Comparison of ENCODE assay signal across 10 cellular contexts in the genomic region with DNA sequence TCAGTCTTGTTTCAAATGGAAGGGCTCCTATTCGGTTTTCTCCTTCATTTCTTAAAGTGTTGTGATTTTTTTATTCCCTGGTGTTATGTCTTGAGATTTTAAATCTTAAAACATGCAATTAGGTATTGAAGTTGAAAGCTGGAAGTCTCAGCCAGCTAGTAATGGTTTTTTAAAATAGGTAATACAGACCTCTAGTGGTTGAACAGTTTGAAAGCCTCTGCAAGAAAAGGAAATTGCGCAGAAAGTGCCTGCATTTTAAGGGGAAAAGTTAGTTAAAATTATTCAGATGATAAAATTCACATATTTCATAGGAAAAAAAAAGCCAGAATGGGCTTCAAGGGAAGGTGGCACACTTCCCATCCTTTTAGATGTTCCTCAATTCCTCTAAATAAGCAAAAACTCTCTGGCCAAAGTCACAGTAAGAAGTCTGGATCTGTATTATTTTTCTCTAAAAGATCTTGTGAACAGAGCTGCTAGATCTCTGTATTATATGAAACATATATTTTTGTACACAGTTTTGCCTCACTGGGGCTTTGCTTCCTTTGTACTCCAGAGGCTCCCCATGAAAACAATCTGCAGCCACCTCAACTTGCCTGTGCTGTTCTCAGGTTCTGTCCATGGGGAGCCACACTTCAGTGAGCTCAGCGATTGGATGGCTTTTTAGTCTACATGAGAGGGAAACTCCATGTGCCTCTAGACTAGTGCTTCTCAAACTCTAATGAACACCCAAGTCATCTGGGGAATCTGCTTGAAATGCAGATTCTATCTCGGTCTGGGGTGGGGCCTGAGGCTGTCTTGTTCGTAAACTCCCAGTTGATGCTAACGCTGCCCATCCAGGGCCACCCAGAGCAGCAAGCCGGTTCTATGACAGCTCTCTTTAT. TPM values are rescaled to one million over a fixed set of nuclear protein-coding genes. Genes with fewer than 3 reads are reported as not detected.
DNase-seq lines count a peak whose midpoint lies in the region; ATAC-seq and TF ChIP-seq lines count a peak whose summit lies in the region.
"Had no signal": no experiment of that assay in that cellular context is flagged by ENCODE, and none has a peak within 500 bp of the region (broad histone marks: within the 10 kb centered on the region; RNA-seq: fewer than 3 reads in every experiment).

No MANE protein-coding gene starts in this region.

- no peak for TF ChIP-seq POLR2A in heart left ventricle (IDR thresholded peaks at IDR 0.05)

- intact Hi-C loops in heart left ventricle (cut with DNase I) (loop anchor here in 5 of 10 donors (2.0 to 10.0 kb wide), 4 partner anchors 334 to 342 kb away; no protein-coding TSS in a partner anchor), right cardiac atrium (cut with DNase I) (loop anchor here in 3 of 4 donors (10.0 kb wide), 1 partner anchor 334 kb away; no protein-coding TSS in a partner anchor), upper lobe of right lung (cut with DNase I) (no loop called here)

- H3K36me3 Mint-ChIP-seq in activated CD4-positive, alpha-beta memory T cell treated with anti-CD3 and anti-CD28 coated beads, Interleukin-2, amount 10 ng/mL, durations not matched to agents 7 days and 5 days (ENCODE audit: low read depth) = no peaks in the 10 kb centered on the region

- H3K9me3 ChIP-seq in heart left ventricle (no peaks in the 10 kb centered on the region), right cardiac atrium (ENCODE audit: control insufficient read depth, low read length) (no peaks in the 10 kb centered on the region), upper lobe of right lung (no peaks in the 10 kb centered on the region)

- H3K27ac ChIP-seq in heart left ventricle (no peak overlapping the region), right cardiac atrium (ENCODE audit: low read length) (no peak overlapping the region), upper lobe of right lung (no peak overlapping the region)

- TF ChIP-seq CTCF in heart left ventricle (IDR thresholded peaks at IDR 0.05) (peak in 10 of 12 donors; percentile 19 to 54 (median 36)), fibroblast of the aortic adventitia (IDR thresholded peaks at IDR 0.05; ENCODE audit: insufficient read depth, low read length) (peak; percentile 62), upper lobe of right lung (IDR thresholded peaks at IDR 0.05) (peak; percentile 28)

- 54 to 60% (median 57%) methylated on average over 7 of the region's 7 CpGs for WGBS in heart left ventricle, 4 donors
- 65% methylated on average over 7 of the region's 7 CpGs for WGBS in right cardiac atrium

- H3K4me3 ChIP-seq in heart left ventricle (no peak overlapping the region), right cardiac atrium (ENCODE audit: low read length) (no peak overlapping the region), fibroblast of the aortic adventitia (ENCODE audit: low read depth, low read length) (no peak overlapping the region), upper lobe of right lung (no peak overlapping the region)

- H3K36me3 ChIP-seq in heart left ventricle (no peaks in the 10 kb centered on the region), upper lobe of right lung (no peaks in the 10 kb centered on the region)

- POLR2A ChIA-PET in activated CD4-positive, alpha-beta memory T cell treated with anti-CD3 and anti-CD28 coated beads, Interleukin-2, amount 10 ng/mL, durations not matched to agents 7 days and 5 days (lab: Charles Lee) = no interaction called here

- no peaks in the 10 kb centered on the region for H3K4me1 Mint-ChIP-seq in activated CD4-positive, alpha-beta memory T cell treated with anti-CD3 and anti-CD28 coated beads, Interleukin-2, amount 10 ng/mL, durations not matched to agents 7 days and 5 days
- H3K4me1 Mint-ChIP-seq: activated CD4-positive, alpha-beta T cell treated with anti-CD3 and anti-CD28 coated beads, Interleukin-2, amount 10 ng/mL, durations not matched to agents 24 days and 14 days had no signal

- CTCF ChIA-PET in activated CD4-positive, alpha-beta memory T cell treated with anti-CD3 and anti-CD28 coated beads, Interleukin-2, amount 10 ng/mL, durations not matched to agents 7 days and 5 days (lab: Charles Lee) = no interaction called here

- H3K4me1 ChIP-seq in heart left ventricle (no peaks in the 10 kb centered on the region), right cardiac atrium (ENCODE audit: control insufficient read depth, insufficient read depth, low read length) (no peaks in the 10 kb centered on the region), upper lobe of right lung (no peaks in the 10 kb centered on the region)

- ATAC-seq in heart left ventricle (no peak), right cardiac atrium (no peak), upper lobe of right lung (no peak), GM18909 (IDR thresholded peaks at IDR 0.05; ENCODE audit: poor library complexity, unreplicated experiment) (no peak)

- H3K27me3 Mint-ChIP-seq in activated CD4-positive, alpha-beta memory T cell treated with anti-CD3 and anti-CD28 coated beads, Interleukin-2, amount 10 ng/mL, durations not matched to agents 7 days and 5 days = no peaks in the 10 kb centered on the region
- H3K27me3 Mint-ChIP-seq: activated CD4-positive, alpha-beta T cell treated with anti-CD3 and anti-CD28 coated beads, Interleukin-2, amount 10 ng/mL, durations not matched to agents 24 days and 14 days had no signal

- no peaks in the 10 kb centered on the region for H3K27me3 ChIP-seq in heart left ventricle
- H3K27me3 ChIP-seq in right cardiac atrium (ENCODE audit: control insufficient read depth, insufficient read depth) = no peaks in the 10 kb centered on the region
- H3K27me3 ChIP-seq in upper lobe of right lung = no peaks in the 10 kb centered on the region

- DNase-seq in heart left ventricle (no peak), right cardiac atrium (no peak), RPMI7951 (ENCODE audit: low read depth) (peak; percentile 4), fibroblast of the aortic adventitia (ENCODE audit: low read depth) (peak; percentile 58), upper lobe of right lung (no peak), germinal center (ENCODE audit: low spot score) (no peak)
- DNase-seq in activated CD4-positive, alpha-beta memory T cell treated with anti-CD3 and anti-CD28 coated beads, Interleukin-2, amount 10 ng/mL, durations not matched to agents 7 days and 5 days = no peak
- DNase-seq: activated CD4-positive, alpha-beta T cell treated with anti-CD3 and anti-CD28 coated beads, Interleukin-2, amount 10 ng/mL, durations not matched to agents 24 days and 14 days; DMS79 had no signal

- H3K27ac Mint-ChIP-seq in activated CD4-positive, alpha-beta memory T cell treated with anti-CD3 and anti-CD28 coated beads, Interleukin-2, amount 10 ng/mL, durations not matched to agents 7 days and 5 days = no peak overlapping the region
- H3K27ac Mint-ChIP-seq: activated CD4-positive, alpha-beta T cell treated with anti-CD3 and anti-CD28 coated beads, Interleukin-2, amount 10 ng/mL, durations not matched to agents 24 days and 14 days had no signal

- no peak overlapping the region for H3K4me3 Mint-ChIP-seq in activated CD4-positive, alpha-beta memory T cell treated with anti-CD3 and anti-CD28 coated beads, Interleukin-2, amount 10 ng/mL, durations not matched to agents 7 days and 5 days
- H3K4me3 Mint-ChIP-seq: activated CD4-positive, alpha-beta T cell treated with anti-CD3 and anti-CD28 coated beads, Interleukin-2, amount 10 ng/mL, durations not matched to agents 24 days and 14 days had no signal

- H3K9me3 Mint-ChIP-seq in activated CD4-positive, alpha-beta memory T cell treated with anti-CD3 and anti-CD28 coated beads, Interleukin-2, amount 10 ng/mL, durations not matched to agents 7 days and 5 days = no peaks in the 10 kb centered on the region
- H3K9me3 Mint-ChIP-seq: activated CD4-positive, alpha-beta T cell treated with anti-CD3 and anti-CD28 coated beads, Interleukin-2, amount 10 ng/mL, durations not matched to agents 24 days and 14 days had no signal

RNA-seq across cellular contexts. Expression of a gene that starts 21.5 kb away (rescaled TPM):
- total RNA-seq in heart left ventricle (10 to 100 TPM in 1 of 9 donors, 1 to 10 TPM in 3, under 1 TPM in 5; 0.40 to 12.6 (median 1.00) TPM), right cardiac atrium (10 to 100 TPM; 10.7 to 21.5 (median 13.8) TPM), fibroblast of the aortic adventitia (ENCODE audit: low replicate concordance) (2.4 and 3.2 TPM in 2 replicates), upper lobe of right lung (7.8 TPM)
- polyA plus RNA-seq in heart left ventricle (1 to 10 TPM; 1.5 to 1.9 TPM), right cardiac atrium (23.7 TPM)
- total RNA-seq in RPMI7951 (2014; rRNA removed; shearing (Covaris generic)) = 0.10 TPM in 1 of 2 replicates, not detected in the other
- total RNA-seq in activated CD4-positive, alpha-beta memory T cell treated with anti-CD3 and anti-CD28 coated beads, Interleukin-2, amount 10 ng/mL, durations not matched to agents 7 days and 5 days = not detected
- total RNA-seq: activated CD4-positive, alpha-beta T cell treated with anti-CD3 and anti-CD28 coated beads, Interleukin-2, amount 10 ng/mL, durations not matched to agents 24 days and 14 days had no signal

Comparison
In these comparisons a context has a peak if more than half of its experiments do, and no peak if none do; other contexts are left out.
1. DNase-seq: peak in RPMI7951 (single experiment) and fibroblast of the aortic adventitia (single experiment); none in heart left ventricle (0 of 5), right cardiac atrium (0 of 3), upper lobe of right lung (single experiment), germinal center (single experiment) and activated CD4-positive, alpha-beta memory T cell treated with anti-CD3 and anti-CD28 coated beads, Interleukin-2, amount 10 ng/mL, durations not matched to agents 7 days and 5 days (single experiment).
2. Peak in every context shown above with its lines, with median percentiles within 50 percentile points of each other: CTCF ChIP-seq.